Comparison of ENCODE assay signal across 1 cellular context in the genomic region with DNA sequence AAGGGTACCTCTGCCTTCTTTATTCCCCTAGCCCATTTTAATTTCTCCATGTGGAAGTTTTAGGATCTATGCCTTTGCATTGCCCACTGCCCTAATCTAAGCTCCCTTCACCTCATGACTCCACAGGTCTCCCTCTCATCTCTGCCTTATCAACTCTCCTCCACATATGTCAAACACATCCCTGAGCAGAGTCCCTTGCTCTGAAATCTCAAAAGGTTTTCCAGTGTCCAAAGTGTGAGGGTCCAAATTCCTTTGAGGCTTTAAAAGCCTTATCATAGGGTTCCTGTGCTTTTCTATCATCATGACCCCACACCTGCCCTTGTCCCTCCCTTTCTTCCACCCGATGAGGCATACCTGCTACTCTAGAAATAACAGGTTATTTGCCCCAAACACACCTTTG.
TF ChIP-seq lines count a peak whose summit lies in the region.

No MANE protein-coding gene starts in this region.

TF ChIP-seq in A549, 52 proteins besides CTCF, POLR2A, EP300 and RAD21:
- TF ChIP-seq MYC (IDR thresholded peaks at IDR 0.05; ENCODE audit: borderline replicate concordance, low read length) = no peak
